Comparison of ENCODE assay signal across 13 cellular contexts in the genomic region with DNA sequence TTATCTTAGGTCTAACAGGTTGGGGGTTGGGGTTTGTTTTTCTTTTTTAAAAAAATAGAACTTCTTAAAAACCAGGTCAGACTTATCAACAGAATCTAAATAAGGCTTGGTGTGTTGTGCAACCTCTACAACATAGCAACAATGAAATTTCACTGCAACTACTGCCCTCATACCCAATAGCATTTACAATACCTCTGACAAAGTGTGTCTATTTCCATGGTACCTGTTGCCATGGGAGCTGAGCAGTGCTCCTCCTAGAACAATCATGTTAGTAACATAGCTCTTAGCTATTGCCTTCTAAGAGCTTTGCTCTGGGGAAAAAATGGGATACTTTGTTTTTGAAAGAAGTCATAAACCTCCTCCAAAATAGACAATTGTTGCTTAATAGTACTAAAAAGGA.
A peak's percentile ranks its signal among the peaks of the same experiment; 100 is the strongest.
DNase-seq lines count a peak whose midpoint lies in the region; ATAC-seq and TF ChIP-seq lines count a peak whose summit lies in the region.
"Had no signal": no experiment of that assay in that cellular context is flagged by ENCODE, and none has a peak within 500 bp of the region (broad histone marks: within the 10 kb centered on the region; RNA-seq: fewer than 3 reads in every experiment).

No MANE protein-coding gene starts in this region.

- H3K4me1 ChIP-seq in ascending aorta (peaks cover 9 to 48% of the 10 kb centered on the region in 2 donors), mesenchymal stem cell (ENCODE audit: control insufficient read depth, insufficient read depth, low read depth, low read length) (no peaks in the 10 kb centered on the region)

- H3K79me1 ChIP-seq in mesenchymal stem cell (replicated peaks; ENCODE audit: low read length, poor library complexity, severe bottlenecking), result no peaks in the 10 kb centered on the region

- H2BK12ac ChIP-seq in mesenchymal stem cell (ENCODE audit: low read length in 2 of 2), result no peak overlapping the region

- no peaks in the 10 kb centered on the region for H3K27me3 ChIP-seq in ascending aorta
- H3K27me3 ChIP-seq in mesenchymal stem cell (ENCODE audit: control insufficient read depth in 1 of 2, insufficient read depth in 1 of 2, low read length in 2 of 2), result no peaks in the 10 kb centered on the region

- H3K4me3 ChIP-seq in ascending aorta (no peak overlapping the region), mesenchymal stem cell (ENCODE audit: insufficient read depth in 1 of 2, low read depth in 1 of 2, low read length in 2 of 2) (no peak overlapping the region)

- no peak overlapping the region for H3K14ac ChIP-seq in mesenchymal stem cell (ENCODE audit: low read length in 2 of 2)

- H3K23ac ChIP-seq in mesenchymal stem cell (ENCODE audit: low read length in 2 of 2), result no peak overlapping the region

- no peak overlapping the region for H2AK5ac ChIP-seq in mesenchymal stem cell (ENCODE audit: low read length, severe bottlenecking)

- H2BK15ac ChIP-seq in mesenchymal stem cell (ENCODE audit: low read depth, poor library complexity, severe bottlenecking), result no peak overlapping the region

- no peak overlapping the region for H3K4ac ChIP-seq in mesenchymal stem cell (ENCODE audit: low read depth in 1 of 2, low read length in 2 of 2)

- no peak overlapping the region for H2AFZ ChIP-seq in mesenchymal stem cell (ENCODE audit: low read depth, low read length)

- H3K9me3 ChIP-seq in ascending aorta (no peaks in the 10 kb centered on the region), mesenchymal stem cell (ENCODE audit: control insufficient read depth, low read length) (no peaks in the 10 kb centered on the region)

- H4K91ac ChIP-seq in mesenchymal stem cell (ENCODE audit: low read length), result no peak overlapping the region

- intact Hi-C loops in ascending aorta (cut with DNase I), result loop anchor here (2.0 to 10.0 kb wide), 4 partner anchors 195 to 567 kb away; partner anchors contain the start of genes DHRS7, JKAMP, L3HYPDH and PCNX4

- no peak overlapping the region for H2BK120ac ChIP-seq in mesenchymal stem cell (ENCODE audit: low read depth, low read length)

- TF ChIP-seq CTCF in ascending aorta (IDR thresholded peaks at IDR 0.05), result no peak

- no peak for ATAC-seq in GM18511 (IDR thresholded peaks at IDR 0.05; ENCODE audit: unreplicated experiment)
- ATAC-seq: stimulated activated naive CD8-positive, alpha-beta T cell treated with anti-CD3 and anti-CD28 coated beads, Interleukin-15, Interleukin-2, amounts not matched to agents 100 U/mL and 50 U/mL, for 24 hours had no signal

- no peak overlapping the region for H3K4me2 ChIP-seq in mesenchymal stem cell (ENCODE audit: low read length, poor library complexity, severe bottlenecking)

- DNase-seq in DMS153 (lab: John Stamatoyannopoulos, UW), result peak; percentile 85
- peak; percentile 2 for DNase-seq in NCI-H1048 (lab: John Stamatoyannopoulos, UW)
- DNase-seq in ascending aorta (ENCODE audit: low spot score in 2 of 2), result peak; percentile 33 to 92
- DNase-seq in mesenchymal stem cell, result peak; percentile 36
- no peak for DNase-seq in inferior parietal cortex (ENCODE audit: extremely low spot score)
- no peak for DNase-seq in DMS114 treated with DMSO at 0.1 percent for 48 hours (lab: John Stamatoyannopoulos, UW; ENCODE audit: unreplicated experiment)
- DNase-seq in activated effector memory CD4-positive, alpha-beta T cell treated with Interleukin-2 at 50 U/mL for 16 hours, result no peak
- DNase-seq: effector CD4-positive, alpha-beta T cell; glutamatergic neuron; NCI-H446 treated with DMSO at 0.1 percent for 48 hours; Right ventricle myocardium superior; stimulated activated naive CD8-positive, alpha-beta T cell treated with anti-CD3 and anti-CD28 coated beads, Interleukin-15, Interleukin-2, amounts not matched to agents 100 U/mL and 50 U/mL, for 24 hours had no signal

- H3K9ac ChIP-seq in mesenchymal stem cell (ENCODE audit: low read length), result no peak overlapping the region

- H3K36me3 ChIP-seq in ascending aorta (no peaks in the 10 kb centered on the region), mesenchymal stem cell (ENCODE audit: control insufficient read depth in 1 of 2, insufficient read depth in 2 of 2, low read depth in 1 of 2, low read length in 2 of 2) (no peaks in the 10 kb centered on the region)

- no peak overlapping the region for H3K18ac ChIP-seq in mesenchymal stem cell (ENCODE audit: low read depth in 1 of 2, low read length in 2 of 2)

- H3K27ac ChIP-seq in ascending aorta (peak overlapping the region; percentile 90 to 96), mesenchymal stem cell (ENCODE audit: low read length, poor library complexity, severe bottlenecking) (no peak overlapping the region)

- H4K8ac ChIP-seq in mesenchymal stem cell (ENCODE audit: low read length), result no peak overlapping the region

- H2BK5ac ChIP-seq in mesenchymal stem cell (ENCODE audit: low read depth, low read length, poor library complexity, severe bottlenecking), result no peak overlapping the region

Comparison
In these comparisons a context has a peak if more than half of its experiments do, and no peak if none do; other contexts are left out.
1. DNase-seq: peak in DMS153 (single experiment), NCI-H1048 (single experiment), ascending aorta (2 of 2) and mesenchymal stem cell (single experiment); none in inferior parietal cortex (single experiment), DMS114 treated with DMSO at 0.1 percent for 48 hours (single experiment) and activated effector memory CD4-positive, alpha-beta T cell treated with Interleukin-2 at 50 U/mL for 16 hours (single experiment).